In genomic region chr17:76735006-76735405, GRCh38 we compare ENCODE assay signal across 8 cellular contexts. TPM values are rescaled to one million over a fixed set of nuclear protein-coding genes. Genes with fewer than 3 reads are reported as not detected.
DNase-seq lines count a peak whose midpoint lies in the region; ATAC-seq and TF ChIP-seq lines count a peak whose summit lies in the region.

No MANE protein-coding gene starts in this region.

- intact Hi-C loops in tibial artery (cut with DNase I; ENCODE audit: low total_unique reads): loop anchor here (10.0 kb wide), 1 partner anchor 1220 kb away; the partner anchor contains the start of genes CASKIN2 and TSEN54

- peaks cover 51% of the 10 kb centered on the region for H3K4me1 Mint-ChIP-seq in activated CD8-positive, alpha-beta T cell treated with anti-CD3 and anti-CD28 coated beads, Interleukin-2, amount 10 ng/mL, durations not matched to agents 7 days and 5 days (ENCODE audit: low read depth)

- peaks cover 26% of the 10 kb centered on the region for H3K4me1 ChIP-seq in HAP-1
- H3K4me1 ChIP-seq in tibial artery: peaks cover 0 to 72% (median 49%) of the 10 kb centered on the region in 4 donors

- CTCF ChIA-PET in activated CD8-positive, alpha-beta T cell treated with anti-CD3 and anti-CD28 coated beads, Interleukin-2, amount 10 ng/mL, durations not matched to agents 7 days and 5 days (lab: Charles Lee): interaction anchor here (1.0 to 10.5 kb wide), 2 partner anchors 8 to 20 kb away, joined by 8 to 76 read pairs; partner anchors contain the start of gene METTL23

- H3K27ac Mint-ChIP-seq in activated CD8-positive, alpha-beta T cell treated with anti-CD3 and anti-CD28 coated beads, Interleukin-2, amount 10 ng/mL, durations not matched to agents 7 days and 5 days: peak overlapping the region; percentile 87

- no peaks in the 10 kb centered on the region for H3K27me3 ChIP-seq in HAP-1 (ENCODE audit: low read depth)
- H3K27me3 ChIP-seq in tibial artery: no peaks in the 10 kb centered on the region

- no peaks in the 10 kb centered on the region for H3K9me3 ChIP-seq in HAP-1
- H3K9me3 ChIP-seq in tibial artery: no peaks in the 10 kb centered on the region

- H3K4me3 ChIP-seq in AG10803 (ENCODE audit: low read length) (peak overlapping the region; percentile 96), HAP-1 (peak overlapping the region; percentile 100), tibial artery (peak overlapping the region; percentile 89 to 99)

- H3K9me3 Mint-ChIP-seq in activated CD8-positive, alpha-beta T cell treated with anti-CD3 and anti-CD28 coated beads, Interleukin-2, amount 10 ng/mL, durations not matched to agents 7 days and 5 days (ENCODE audit: insufficient read depth): no peaks in the 10 kb centered on the region

- H3K36me3 Mint-ChIP-seq in activated CD8-positive, alpha-beta T cell treated with anti-CD3 and anti-CD28 coated beads, Interleukin-2, amount 10 ng/mL, durations not matched to agents 7 days and 5 days (ENCODE audit: low read depth): peaks cover 56% of the 10 kb centered on the region

- peak overlapping the region; percentile 97 to 100 for H3K27ac ChIP-seq in tibial artery

- in situ Hi-C loops in HAP-1 (cut with MboI; ENCODE audit: low sequenced_read_pairs): no loop called here

- TF ChIP-seq CTCF in AG10803 (conservative IDR thresholded peaks at IDR 0.05; ENCODE audit: low read length) (no peak), tibial artery (IDR thresholded peaks at IDR 0.05) (no peak)

- H3K36me3 ChIP-seq in HAP-1 (replicated peaks): peaks cover 68% of the 10 kb centered on the region
- H3K36me3 ChIP-seq in tibial artery: peaks cover 44 to 62% (median 51%) of the 10 kb centered on the region in 3 donors

- H3K27me3 Mint-ChIP-seq in activated CD8-positive, alpha-beta T cell treated with anti-CD3 and anti-CD28 coated beads, Interleukin-2, amount 10 ng/mL, durations not matched to agents 7 days and 5 days (ENCODE audit: low read depth): no peaks in the 10 kb centered on the region

- no peak for DNase-seq in AG10803 (ENCODE audit: low read depth)
- DNase-seq in HAP-1 (ENCODE audit: low spot score in 2 of 2): no peak
- no peak for DNase-seq in activated CD8-positive, alpha-beta T cell treated with anti-CD3 and anti-CD28 coated beads, Interleukin-2, amount 10 ng/mL, durations not matched to agents 7 days and 5 days
- DNase-seq in iris pigment epithelial cell (ENCODE audit: low read depth): peak; percentile 62
- no peak for DNase-seq in tibial artery
- DNase-seq in NCI-H1694 (lab: John Stamatoyannopoulos, UW): no peak
- DNase-seq in cortex of kidney (lab: John Stamatoyannopoulos, UW): no peak
- no peak for DNase-seq in inferior parietal cortex (ENCODE audit: extremely low spot score)

- POLR2A ChIA-PET in activated CD8-positive, alpha-beta T cell treated with anti-CD3 and anti-CD28 coated beads, Interleukin-2, amount 10 ng/mL, durations not matched to agents 7 days and 5 days (lab: Charles Lee): interaction anchor here (0.7 to 7.9 kb wide), 6 partner anchors 9 to 28 kb away, joined by 3 to 160 read pairs (median 4); partner anchors contain the start of genes JMJD6 and METTL23

- ATAC-seq in activated CD8-positive, alpha-beta T cell treated with anti-CD3 and anti-CD28 coated beads, Interleukin-2, amount 10 ng/mL, durations not matched to agents 7 days and 5 days: no peak

- H3K4me3 Mint-ChIP-seq in activated CD8-positive, alpha-beta T cell treated with anti-CD3 and anti-CD28 coated beads, Interleukin-2, amount 10 ng/mL, durations not matched to agents 7 days and 5 days: peak overlapping the region; percentile 99

RNA-seq across cellular contexts. Expression of gene SRSF2, which starts 2.1 kb away (rescaled TPM):
- total RNA-seq in activated CD8-positive, alpha-beta T cell treated with anti-CD3 and anti-CD28 coated beads, Interleukin-2, amount 10 ng/mL, durations not matched to agents 7 days and 5 days: 100 to 1,000 TPM; 420 to 444 TPM

RNA-seq across cellular contexts. Expression of gene MFSD11, which starts 2.9 kb away (rescaled TPM):
- 10 to 100 TPM; 22.1 to 22.8 TPM for total RNA-seq in activated CD8-positive, alpha-beta T cell treated with anti-CD3 and anti-CD28 coated beads, Interleukin-2, amount 10 ng/mL, durations not matched to agents 7 days and 5 days

RNA-seq across cellular contexts. Expression of gene METTL23, which starts 8.4 kb away (rescaled TPM):
- 10 to 100 TPM; 39.6 to 44.7 TPM for total RNA-seq in activated CD8-positive, alpha-beta T cell treated with anti-CD3 and anti-CD28 coated beads, Interleukin-2, amount 10 ng/mL, durations not matched to agents 7 days and 5 days

RNA-seq across cellular contexts. Expression of gene JMJD6, which starts 8.6 kb away (rescaled TPM):
- total RNA-seq in activated CD8-positive, alpha-beta T cell treated with anti-CD3 and anti-CD28 coated beads, Interleukin-2, amount 10 ng/mL, durations not matched to agents 7 days and 5 days: 10 to 100 TPM; 59.3 to 61.2 TPM

RNA-seq across cellular contexts. Expression of gene MXRA7, which starts 24.2 kb away (rescaled TPM):
- 10 to 100 TPM; 12.4 to 13.3 TPM for total RNA-seq in activated CD8-positive, alpha-beta T cell treated with anti-CD3 and anti-CD28 coated beads, Interleukin-2, amount 10 ng/mL, durations not matched to agents 7 days and 5 days
